ENCODE assay signal across 1 cellular context in the genomic region with DNA sequence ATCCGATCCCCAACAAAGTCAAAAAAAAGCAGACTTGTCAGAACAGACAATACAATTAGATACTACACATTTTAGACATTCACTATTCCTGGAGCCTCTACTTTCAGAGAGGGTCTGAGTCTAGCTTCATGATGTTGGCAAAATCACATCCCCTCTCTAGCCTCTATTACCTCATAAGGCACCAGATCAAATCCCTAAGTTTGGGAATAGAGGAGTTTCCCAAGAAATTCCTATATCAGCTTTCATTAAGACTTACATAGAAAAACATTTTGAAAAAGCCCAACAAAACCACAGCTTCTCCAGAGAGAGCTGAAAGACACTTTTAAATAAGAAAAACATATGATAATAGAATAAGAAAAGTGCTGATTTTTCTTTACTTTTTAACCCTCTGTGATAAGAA.
TF ChIP-seq lines count a peak whose summit lies in the region.

No MANE protein-coding gene starts in this region.

TF ChIP-seq in liver, 16 proteins besides CTCF, POLR2A, EP300 and RAD21 (continued from another document):
- TF ChIP-seq, protein P1, sequence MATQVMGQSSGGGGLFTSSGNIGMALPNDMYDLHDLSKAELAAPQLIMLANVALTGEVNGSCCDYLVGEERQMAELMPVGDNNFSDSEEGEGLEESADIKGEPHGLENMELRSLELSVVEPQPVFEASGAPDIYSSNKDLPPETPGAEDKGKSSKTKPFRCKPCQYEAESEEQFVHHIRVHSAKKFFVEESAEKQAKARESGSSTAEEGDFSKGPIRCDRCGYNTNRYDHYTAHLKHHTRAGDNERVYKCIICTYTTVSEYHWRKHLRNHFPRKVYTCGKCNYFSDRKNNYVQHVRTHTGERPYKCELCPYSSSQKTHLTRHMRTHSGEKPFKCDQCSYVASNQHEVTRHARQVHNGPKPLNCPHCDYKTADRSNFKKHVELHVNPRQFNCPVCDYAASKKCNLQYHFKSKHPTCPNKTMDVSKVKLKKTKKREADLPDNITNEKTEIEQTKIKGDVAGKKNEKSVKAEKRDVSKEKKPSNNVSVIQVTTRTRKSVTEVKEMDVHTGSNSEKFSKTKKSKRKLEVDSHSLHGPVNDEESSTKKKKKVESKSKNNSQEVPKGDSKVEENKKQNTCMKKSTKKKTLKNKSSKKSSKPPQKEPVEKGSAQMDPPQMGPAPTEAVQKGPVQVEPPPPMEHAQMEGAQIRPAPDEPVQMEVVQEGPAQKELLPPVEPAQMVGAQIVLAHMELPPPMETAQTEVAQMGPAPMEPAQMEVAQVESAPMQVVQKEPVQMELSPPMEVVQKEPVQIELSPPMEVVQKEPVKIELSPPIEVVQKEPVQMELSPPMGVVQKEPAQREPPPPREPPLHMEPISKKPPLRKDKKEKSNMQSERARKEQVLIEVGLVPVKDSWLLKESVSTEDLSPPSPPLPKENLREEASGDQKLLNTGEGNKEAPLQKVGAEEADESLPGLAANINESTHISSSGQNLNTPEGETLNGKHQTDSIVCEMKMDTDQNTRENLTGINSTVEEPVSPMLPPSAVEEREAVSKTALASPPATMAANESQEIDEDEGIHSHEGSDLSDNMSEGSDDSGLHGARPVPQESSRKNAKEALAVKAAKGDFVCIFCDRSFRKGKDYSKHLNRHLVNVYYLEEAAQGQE (IDR thresholded peaks at IDR 0.05), result no peak
- no peak for TF ChIP-seq JUND (IDR thresholded peaks at IDR 0.05)
